Comparison of ENCODE assay signal across 8 cellular contexts in genomic region chr5:179623906-179624741, GRCh38. TPM values are rescaled to one million over a fixed set of nuclear protein-coding genes. Genes with fewer than 3 reads are reported as not detected.
A peak's percentile ranks its signal among the peaks of the same experiment; 100 is the strongest.
DNase-seq lines count a peak whose midpoint lies in the region; ATAC-seq and TF ChIP-seq lines count a peak whose summit lies in the region.

No MANE protein-coding gene starts in this region.

- intact Hi-C loops in PC-3 (cut with micrococcal nuclease) = no loop called here

- H3F3A ChIP-seq in PC-3 (ENCODE audit: low read length, unreplicated experiment) = no peaks in the 10 kb centered on the region

- peak overlapping the region; percentile 71 for H2AFZ ChIP-seq in PC-3 (ENCODE audit: low read length)
- H2AFZ ChIP-seq in parathyroid adenoma = peak overlapping the region; percentile 87

- no peaks in the 10 kb centered on the region for H3K9me2 ChIP-seq in PC-3 (replicated peaks; ENCODE audit: low read length)

- H3K9ac ChIP-seq in PC-3 (ENCODE audit: low read length) = peak overlapping the region; percentile 84
- H3K9ac ChIP-seq in parathyroid adenoma = peak overlapping the region; percentile 39

- H3K9me3 ChIP-seq in PC-3 (ENCODE audit: low read length) = no peaks in the 10 kb centered on the region
- H3K9me3 ChIP-seq in parathyroid adenoma (ENCODE audit: control insufficient read depth, low read length) = no peaks in the 10 kb centered on the region

- peaks cover 43% of the 10 kb centered on the region for H3K79me2 ChIP-seq in PC-3 (ENCODE audit: low read length)
- H3K79me2 ChIP-seq in parathyroid adenoma = peaks cover 25% of the 10 kb centered on the region

- H3K36me3 ChIP-seq in GM06990 (ENCODE audit: control insufficient read depth, insufficient read depth, low read length) = peaks cover 2% of the 10 kb centered on the region; the same call in 1 of the 2 replicates
- peaks cover 35% of the 10 kb centered on the region for H3K36me3 ChIP-seq in PC-3 (ENCODE audit: low read depth, low read length)
- no peaks in the 10 kb centered on the region for H3K36me3 ChIP-seq in parathyroid adenoma (ENCODE audit: control insufficient read depth, insufficient read depth, low read length)

- peaks cover 35% of the 10 kb centered on the region for H4K20me1 ChIP-seq in PC-3 (ENCODE audit: low read length)

- TSS peak; percentile 81 for BruUV-seq in PC-3 (replicated peaks; lab: Mats Ljungman, UMichigan)

- H3K27me3 ChIP-seq in GM06990 (replicated peaks; ENCODE audit: control insufficient read depth, insufficient read depth, low read length) (no peaks in the 10 kb centered on the region), PC-3 (ENCODE audit: low read length) (no peaks in the 10 kb centered on the region), parathyroid adenoma (ENCODE audit: control insufficient read depth, insufficient read depth, low read length) (no peaks in the 10 kb centered on the region)

- DNase-seq in GM06990 (ENCODE audit: extremely low read depth, insufficient read length) (no peak), PC-3 (peak; percentile 71), germinal center (ENCODE audit: low spot score) (peak; percentile 59), NAMALWA (ENCODE audit: low spot score) (no peak)
- DNase-seq in activated naive CD4-positive, alpha-beta T cell treated with Interleukin-2 at 50 U/mL for 16 hours = peak; percentile 59

- ATAC-seq in HG02610 (IDR thresholded peaks at IDR 0.05; ENCODE audit: unreplicated experiment) = peak; percentile 13
- ATAC-seq in PC-3 = peak; percentile 58
- ATAC-seq in HG02571 (IDR thresholded peaks at IDR 0.05; ENCODE audit: unreplicated experiment) = no peak

- CTCF ChIA-PET in PC-3 (lab: Charles Lee) = no interaction called here

- H3K4me3 ChIP-seq in GM06990 (replicated peaks; ENCODE audit: low read depth, low read length) = peak overlapping the region; percentile 73
- H3K4me3 ChIP-seq in PC-3 (ENCODE audit: low read length) = peak overlapping the region; percentile 98
- peak overlapping the region; percentile 99 for H3K4me3 ChIP-seq in parathyroid adenoma (ENCODE audit: low read depth, low read length)

- H3K4me1 ChIP-seq in PC-3 (ENCODE audit: insufficient read depth, low read length) (peaks cover 25% of the 10 kb centered on the region), parathyroid adenoma (peaks cover 13% of the 10 kb centered on the region)

- H3K27ac ChIP-seq in PC-3 (ENCODE audit: low read length) (peak overlapping the region; percentile 67), parathyroid adenoma (peak overlapping the region; percentile 100)

- POLR2A ChIA-PET in PC-3 (lab: Charles Lee; ENCODE audit: unreplicated experiment) = interaction anchor here (0.6 to 1.2 kb wide), 9 partner anchors 12 to 1417 kb away, joined by 3 to 10 read pairs (median 4); no protein-coding TSS in a partner anchor

- H3K4me2 ChIP-seq in PC-3 (ENCODE audit: low read length) = peak overlapping the region; percentile 95
- peak overlapping the region; percentile 90 for H3K4me2 ChIP-seq in parathyroid adenoma (ENCODE audit: low read length)

- no peak for TF ChIP-seq CTCF in GM06990 (IDR thresholded peaks at IDR 0.05; ENCODE audit: insufficient read depth, low read length, poor library complexity, severe bottlenecking)
- no peak for TF ChIP-seq CTCF in PC-3 (conservative IDR thresholded peaks at IDR 0.05; ENCODE audit: low read depth, low read length)
- TF ChIP-seq CTCF in parathyroid adenoma (IDR thresholded peaks at IDR 0.05) = no peak

RNA-seq across cellular contexts. Expression of gene HNRNPH1, which starts 0.7 kb away (rescaled TPM):
- 533 and 610 TPM in 2 replicates for total RNA-seq in PC-3 (2014; rRNA removed)

RNA-seq across cellular contexts. Expression of gene CBY3, which starts 56.7 kb away (rescaled TPM):
- 1.4 TPM in 1 of 2 replicates, not detected in the other for total RNA-seq in PC-3 (2014; rRNA removed)

Comparison
In these comparisons a context has a peak if more than half of its experiments do, and no peak if none do; other contexts are left out.
1. DNase-seq: peak in PC-3 (single experiment), activated naive CD4-positive, alpha-beta T cell treated with Interleukin-2 at 50 U/mL for 16 hours (single experiment) and germinal center (single experiment); none in GM06990 (single experiment) and NAMALWA (single experiment).
2. Peak in every context shown above with its lines, with median percentiles within 50 percentile points of each other: H3K4me3 ChIP-seq.